ENCODE assay signal across 10 cellular contexts in the genomic region with DNA sequence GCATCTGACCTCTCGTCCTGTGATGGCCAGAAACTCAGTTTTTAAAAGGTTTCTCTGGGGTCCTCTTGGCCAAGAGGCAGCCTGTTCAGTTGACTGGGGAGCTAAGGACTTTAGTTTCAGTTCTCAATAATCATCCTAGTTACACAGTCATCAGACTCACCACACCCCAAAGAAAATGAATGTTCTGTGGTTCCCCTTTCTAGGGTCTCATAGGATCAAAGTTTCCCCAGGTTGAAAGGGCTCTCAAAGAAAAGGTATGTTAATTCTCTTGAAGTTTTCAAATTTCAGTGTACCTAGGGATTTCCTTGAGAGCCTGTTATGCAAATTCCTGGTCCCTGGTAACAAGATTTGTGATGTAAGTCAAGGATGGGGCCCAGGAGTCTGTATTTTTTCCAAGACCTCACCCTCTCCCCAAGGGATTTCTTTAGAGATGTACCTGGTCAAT.
A peak's percentile ranks its signal among the peaks of the same experiment; 100 is the strongest.
DNase-seq lines count a peak whose midpoint lies in the region; ATAC-seq and TF ChIP-seq lines count a peak whose summit lies in the region.
"Had no signal": no experiment of that assay in that cellular context is flagged by ENCODE, and none has a peak within 500 bp of the region (broad histone marks: within the 10 kb centered on the region; RNA-seq: fewer than 3 reads in every experiment).

No MANE protein-coding gene starts in this region.

- no peaks in the 10 kb centered on the region for H3K27me3 ChIP-seq in H9 (ENCODE audit: insufficient read depth, low read length)
- no peaks in the 10 kb centered on the region for H3K27me3 ChIP-seq in lower lobe of right lung (ENCODE audit: low read depth)

- peak overlapping the region; percentile 10 for H3K18ac ChIP-seq in H9 (ENCODE audit: insufficient read length, low read depth, low read length)

- no peak overlapping the region for H2AFZ ChIP-seq in H9 (ENCODE audit: low read length)

- peaks cover 17% of the 10 kb centered on the region for H3K4me1 ChIP-seq in H9 (ENCODE audit: insufficient read depth, low read length)
- H3K4me1 ChIP-seq in lower lobe of right lung = peaks cover 6% of the 10 kb centered on the region

- no peak overlapping the region for H2BK15ac ChIP-seq in H9 (ENCODE audit: low read depth, low read length)

- CTCF ChIA-PET in activated CD4-positive, alpha-beta T cell treated with anti-CD3 and anti-CD28 coated beads, Interleukin-2, amount 10 ng/mL, durations not matched to agents 7 days and 5 days (lab: Charles Lee) = interaction anchor here (1.0 to 1.3 kb wide), 3 partner anchors 9 to 19 kb away, joined by 3 to 4 read pairs (median 3); no protein-coding TSS in a partner anchor

- H3K79me2 ChIP-seq in H9 (ENCODE audit: insufficient read depth, low read length) = peaks cover 2% of the 10 kb centered on the region; the same call in 1 of the 2 replicates

- H3K27me3 Mint-ChIP-seq in H9 (ENCODE audit: low read depth) (peaks cover 3% of the 10 kb centered on the region), IgD-negative memory B cell (no peaks in the 10 kb centered on the region)
- H3K27me3 Mint-ChIP-seq in activated CD4-positive, alpha-beta T cell treated with anti-CD3 and anti-CD28 coated beads, Interleukin-2, amount 10 ng/mL, durations not matched to agents 7 days and 5 days = peaks cover 17% of the 10 kb centered on the region

- no peaks in the 10 kb centered on the region for H3K79me1 ChIP-seq in H9 (ENCODE audit: insufficient read depth, low read depth, low read length, poor library complexity, severe bottlenecking)

- H3K23ac ChIP-seq in H9 (ENCODE audit: insufficient read length, low read depth, low read length) = no peak overlapping the region

- H3K14ac ChIP-seq in H9 (ENCODE audit: insufficient read depth, low read length) = no peak overlapping the region

- no peaks in the 10 kb centered on the region for H3K36me3 ChIP-seq in lower lobe of right lung

- no peaks in the 10 kb centered on the region for H4K20me1 ChIP-seq in H9 (ENCODE audit: control insufficient read depth, insufficient read depth, insufficient read length)

- POLR2A ChIA-PET in activated CD4-positive, alpha-beta T cell treated with anti-CD3 and anti-CD28 coated beads, Interleukin-2, amount 10 ng/mL, durations not matched to agents 7 days and 5 days (lab: Charles Lee) = no interaction called here

- peak; percentile 98 for ATAC-seq in GM18907 (IDR thresholded peaks at IDR 0.05; ENCODE audit: unreplicated experiment)
- peak; percentile 31 to 66 for ATAC-seq in lower lobe of right lung

- H3K9ac ChIP-seq in H9 (ENCODE audit: extremely low read depth, insufficient read length, low read length) = peak overlapping the region; percentile 21

- peaks cover 3% of the 10 kb centered on the region for H3K23me2 ChIP-seq in H9 (ENCODE audit: insufficient read length, low read depth, low read length, poor library complexity, severe bottlenecking)

- peak overlapping the region; percentile 46 to 71 for H3K4me3 Mint-ChIP-seq in H9
- peak overlapping the region in 3 of 4 donors; percentile 59 to 87 (median 87) for H3K4me3 Mint-ChIP-seq in IgD-negative memory B cell
- no peak overlapping the region for H3K4me3 Mint-ChIP-seq in activated CD4-positive, alpha-beta T cell treated with anti-CD3 and anti-CD28 coated beads, Interleukin-2, amount 10 ng/mL, durations not matched to agents 7 days and 5 days
- H3K4me3 Mint-ChIP-seq: T-helper 1 cell treated with Interleukin-12 subunit alpha and Interleukin-12 subunit beta and Interleukin-4 antibody, amounts not matched to agents 30 μg/mL and 1 μg/mL, for 36 hours had no signal

- H3K4me3 ChIP-seq in lower lobe of right lung = no peak overlapping the region

- H3T11ph ChIP-seq in H9 (ENCODE audit: low read length) = no peak overlapping the region

- H3K36me3 Mint-ChIP-seq in H9 (ENCODE audit: insufficient read depth in 1 of 3, low read depth in 3 of 3) (peaks cover 0 to 17% (median 10%) of the 10 kb centered on the region in 3 experiments; a peak in 5 of 7 replicates), IgD-negative memory B cell (no peaks in the 10 kb centered on the region)
- peaks cover 8% of the 10 kb centered on the region for H3K36me3 Mint-ChIP-seq in activated CD4-positive, alpha-beta T cell treated with anti-CD3 and anti-CD28 coated beads, Interleukin-2, amount 10 ng/mL, durations not matched to agents 7 days and 5 days (ENCODE audit: low read depth)

- H2BK12ac ChIP-seq in H9 (ENCODE audit: insufficient read length, low read depth, low read length) = peak overlapping the region; percentile 9

- no peak overlapping the region for H2BK5ac ChIP-seq in H9 (ENCODE audit: insufficient read length, low read length)

- peak overlapping the region; percentile 87 for H3K27ac ChIP-seq in H9 (ENCODE audit: insufficient read length, low read depth, low read length)
- H3K27ac ChIP-seq in lower lobe of right lung = no peak overlapping the region
- no peak overlapping the region for H3K27ac ChIP-seq in substantia nigra (ENCODE audit: low read depth, low read length, poor library complexity, severe bottlenecking)

- H2AK5ac ChIP-seq in H9 (ENCODE audit: insufficient read length, low read length) = no peak overlapping the region

- peak overlapping the region; percentile 75 for H3K4me2 ChIP-seq in H9 (ENCODE audit: insufficient read depth, insufficient read length, low read length)

- peaks cover 0 to 2% of the 10 kb centered on the region in 2 experiments; a peak in 3 of 5 replicates for H3K9me3 Mint-ChIP-seq in H9
- H3K9me3 Mint-ChIP-seq in IgD-negative memory B cell = no peaks in the 10 kb centered on the region
- H3K9me3 Mint-ChIP-seq in activated CD4-positive, alpha-beta T cell treated with anti-CD3 and anti-CD28 coated beads, Interleukin-2, amount 10 ng/mL, durations not matched to agents 7 days and 5 days = no peaks in the 10 kb centered on the region
- H3K9me3 Mint-ChIP-seq: T-helper 1 cell treated with Interleukin-12 subunit alpha and Interleukin-12 subunit beta and Interleukin-4 antibody, amounts not matched to agents 30 μg/mL and 1 μg/mL, for 36 hours had no signal

- peak overlapping the region; percentile 45 to 96 (median 66); a peak in 5 of 7 replicates for H3K27ac Mint-ChIP-seq in H9
- H3K27ac Mint-ChIP-seq in IgD-negative memory B cell = peak overlapping the region; percentile 63 to 87 (median 72)
- no peak overlapping the region for H3K27ac Mint-ChIP-seq in activated CD4-positive, alpha-beta T cell treated with anti-CD3 and anti-CD28 coated beads, Interleukin-2, amount 10 ng/mL, durations not matched to agents 7 days and 5 days
- H3K27ac Mint-ChIP-seq: T-helper 1 cell treated with Interleukin-12 subunit alpha and Interleukin-12 subunit beta and Interleukin-4 antibody, amounts not matched to agents 30 μg/mL and 1 μg/mL, for 36 hours had no signal

- TF ChIP-seq CTCF in H9 (conservative IDR thresholded peaks at IDR 0.05) = no peak
- TF ChIP-seq CTCF in lower lobe of right lung (IDR thresholded peaks at IDR 0.05) = no peak

- no CpG with 5 or more reads among the region's 1 CpG for WGBS in H9 (ENCODE audit: extremely low coverage, insufficient read length, low lambda C conversion rate)

- no peak overlapping the region for H2BK20ac ChIP-seq in H9 (ENCODE audit: low read depth, low read length, poor library complexity, severe bottlenecking)

- no peak overlapping the region for H4K8ac ChIP-seq in H9 (replicated peaks; ENCODE audit: insufficient read length, low read depth, low read length)

- no peak overlapping the region for H2BK120ac ChIP-seq in H9 (ENCODE audit: low read depth, low read length, poor library complexity, severe bottlenecking)

- H3K56ac ChIP-seq in H9 (ENCODE audit: insufficient read length, low read depth, low read length) = no peak overlapping the region

- H3K4ac ChIP-seq in H9 (ENCODE audit: low read depth, low read length) = no peak overlapping the region

- no peaks in the 10 kb centered on the region for H3K9me3 ChIP-seq in H9 (ENCODE audit: control insufficient read depth, low read depth, low read length)
- H3K9me3 ChIP-seq in lower lobe of right lung = no peaks in the 10 kb centered on the region

- H4K5ac ChIP-seq in H9 (ENCODE audit: insufficient read length, low read depth, low read length) = no peak overlapping the region

- H3K4me1 Mint-ChIP-seq in H9 = peaks cover 55 to 56% of the 10 kb centered on the region in 2 experiments
- H3K4me1 Mint-ChIP-seq in IgD-negative memory B cell = peaks cover 20 to 27% (median 22%) of the 10 kb centered on the region in 3 donors
- H3K4me1 Mint-ChIP-seq in activated CD4-positive, alpha-beta T cell treated with anti-CD3 and anti-CD28 coated beads, Interleukin-2, amount 10 ng/mL, durations not matched to agents 7 days and 5 days = peaks cover 2% of the 10 kb centered on the region

- intact Hi-C loops in lower lobe of right lung (cut with DNase I) = no loop called here

- peak; percentile 51 for DNase-seq in H9
- DNase-seq in lower lobe of right lung = no peak
- no peak for DNase-seq in pons (ENCODE audit: low spot score)
- DNase-seq in substantia nigra (lab: John Stamatoyannopoulos, UW) = no peak
- DNase-seq in SW 1271 (lab: John Stamatoyannopoulos, UW) = no peak
- DNase-seq in activated CD4-positive, alpha-beta T cell treated with anti-CD3 and anti-CD28 coated beads, Interleukin-2, amount 10 ng/mL, durations not matched to agents 7 days and 5 days = no peak
- DNase-seq: right cardiac atrium had no signal

- H4K91ac ChIP-seq in H9 (ENCODE audit: insufficient read length, low read depth, low read length) = no peak overlapping the region
